ENCODE assay signal across 11 cellular contexts in genomic region chr4:123096038-123096437, GRCh38.
DNase-seq lines count a peak whose midpoint lies in the region; ATAC-seq and TF ChIP-seq lines count a peak whose summit lies in the region.
"Had no signal": no experiment of that assay in that cellular context is flagged by ENCODE, and none has a peak within 500 bp of the region (broad histone marks: within the 10 kb centered on the region; RNA-seq: fewer than 3 reads in every experiment).

No MANE protein-coding gene starts in this region.

- no peak for TF ChIP-seq POLR2A in IMR-90 (IDR thresholded peaks at IDR 0.05; ENCODE audit: low read depth, low read length)
- TF ChIP-seq POLR2A in adrenal gland (IDR thresholded peaks at IDR 0.05) = no peak
- no peak for TF ChIP-seq POLR2A in esophagus muscularis mucosa (IDR thresholded peaks at IDR 0.05; ENCODE audit: low read depth)

- 73% methylated on average over 3 of the region's 4 CpGs; no CpG with 5 or more reads in 1 of the 2 experiments for WGBS in IMR-90 (ENCODE audit: extremely low coverage in 2 of 2, insufficient read length in 1 of 2), 2 experiments
- WGBS in adrenal gland, 4 donors = 75 to 91% (median 86%) methylated on average over 4 of the region's 4 CpGs
- WGBS in esophagus muscularis mucosa = 92% methylated on average over 4 of the region's 4 CpGs

- no peaks in the 10 kb centered on the region for H4K20me1 ChIP-seq in IMR-90 (ENCODE audit: insufficient read depth, low read length)

- H3K9me3 Mint-ChIP-seq in glutamatergic neuron (ENCODE audit: unreplicated experiment) = no peaks in the 10 kb centered on the region

- H3K9me3 ChIP-seq in IMR-90 (ENCODE audit: control insufficient read depth, insufficient read depth, low read length) (peaks cover under 1% of the 10 kb centered on the region), adrenal gland (replicated peaks in 1 of 3) (no peaks in the 10 kb centered on the region), esophagus muscularis mucosa (no peaks in the 10 kb centered on the region)

- TF ChIP-seq RAD21 in IMR-90 (IDR thresholded peaks at IDR 0.05; ENCODE audit: low read length) = no peak

- H4K5ac ChIP-seq in IMR-90 (ENCODE audit: low read depth, low read length) = no peak overlapping the region

- no peak for DNase-seq in AG04449 (ENCODE audit: low read depth, low spot score)
- no peak for DNase-seq in IMR-90
- DNase-seq in SIG-M5 (lab: John Stamatoyannopoulos, UW) = peak; percentile 24
- no peak for DNase-seq in glutamatergic neuron
- DNase-seq in NCI-H2196 treated with DMSO at 0.1 percent for 48 hours (lab: John Stamatoyannopoulos, UW; ENCODE audit: unreplicated experiment) = no peak
- no peak for DNase-seq in NCI-H1092 (lab: John Stamatoyannopoulos, UW)
- no peak for DNase-seq in adrenal gland
- no peak for DNase-seq in esophagus muscularis mucosa (ENCODE audit: extremely low spot score)
- DNase-seq: activated CD4-positive, alpha-beta T cell treated with anti-CD3 and anti-CD28 coated beads, Interleukin-2, amount 50 U/mL, for 4 hours; H7; heart right ventricle had no signal

- no peak overlapping the region for H3K4ac ChIP-seq in IMR-90 (ENCODE audit: low read depth, low read length)

- H3K14ac ChIP-seq in IMR-90 (replicated peaks; ENCODE audit: low read depth, low read length) = no peak overlapping the region

- no peak overlapping the region for H2AFZ ChIP-seq in IMR-90 (replicated peaks; ENCODE audit: low read length, poor library complexity)

- no peak overlapping the region for H2BK120ac ChIP-seq in IMR-90 (ENCODE audit: low read depth, low read length)

- no peak overlapping the region for H2BK15ac ChIP-seq in IMR-90 (ENCODE audit: low read depth, low read length)

- H2AK5ac ChIP-seq in IMR-90 (ENCODE audit: low read depth, low read length) = no peak overlapping the region

- intact Hi-C loops in IMR-90 (cut with micrococcal nuclease) (no loop called here), adrenal gland (cut with DNase I) (no loop called here), esophagus muscularis mucosa (cut with DNase I) (no loop called here)

- no peak overlapping the region for H3K27ac Mint-ChIP-seq in glutamatergic neuron (ENCODE audit: unreplicated experiment)

- CTCF ChIA-PET in AG04449 (lab: Yijun Ruan, JAX) (interaction anchor here (0.7 to 1.0 kb wide), 2 partner anchors 32 to 1169 kb away, joined by 3 to 4 read pairs; no protein-coding TSS in a partner anchor), IMR-90 (lab: Yijun Ruan, JAX) (interaction anchor here (1.1 kb wide), 1 partner anchor 10 kb away, joined by 3 read pairs; no protein-coding TSS in a partner anchor)

- H3K27ac ChIP-seq in IMR-90 (ENCODE audit: insufficient read depth, low read length) (no peak overlapping the region), adrenal gland (no peak overlapping the region), esophagus muscularis mucosa (replicated peaks in 1 of 4) (no peak overlapping the region)
- H3K27ac ChIP-seq: heart right ventricle had no signal

- no peak overlapping the region for H2BK20ac ChIP-seq in IMR-90 (ENCODE audit: low read depth, low read length)

- TF ChIP-seq CTCF in AG04449 (IDR thresholded peaks at IDR 0.05; ENCODE audit: insufficient read depth, low read length, missing control alignments) (peak; percentile 0), IMR-90 (conservative IDR thresholded peaks at IDR 0.05; ENCODE audit: low read depth, low read length) (no peak), glutamatergic neuron (IDR thresholded peaks at IDR 0.05; ENCODE audit: partially characterized antibody, unreplicated experiment) (peak; percentile 51), adrenal gland (IDR thresholded peaks at IDR 0.05) (no peak), esophagus muscularis mucosa (IDR thresholded peaks at IDR 0.05) (no peak)

- H3K27me3 Mint-ChIP-seq in glutamatergic neuron (ENCODE audit: unreplicated experiment) = no peaks in the 10 kb centered on the region

- peaks cover 4% of the 10 kb centered on the region for H3K4me1 Mint-ChIP-seq in glutamatergic neuron (ENCODE audit: low read depth, unreplicated experiment)

- no peak overlapping the region for H2BK5ac ChIP-seq in IMR-90 (ENCODE audit: low read depth, low read length, poor library complexity, severe bottlenecking)

- H3K56ac ChIP-seq in IMR-90 (ENCODE audit: extremely low read depth, insufficient read depth, low read length) = no peak overlapping the region; the same call in 1 of the 2 replicates

- no peak for ATAC-seq in IMR-90 (ENCODE audit: low read depth)
- ATAC-seq: heart right ventricle had no signal

- H3K36me3 ChIP-seq in IMR-90 (ENCODE audit: control insufficient read depth, insufficient read depth, low read length) (peaks cover under 1% of the 10 kb centered on the region; the same call in 1 of the 2 replicates), adrenal gland (replicated peaks in 1 of 2) (peaks cover 0 to 2% of the 10 kb centered on the region in 2 donors), esophagus muscularis mucosa (peaks cover 0 to 11% (median 5%) of the 10 kb centered on the region in 4 donors)

- no TSS peak for BruUV-seq in IMR-90 (replicated peaks; lab: Mats Ljungman, UMichigan)

- no peaks in the 10 kb centered on the region for H3K27me3 ChIP-seq in IMR-90 (ENCODE audit: control insufficient read depth, insufficient read depth, low read length)
- no peaks in the 10 kb centered on the region for H3K27me3 ChIP-seq in adrenal gland
- no peaks in the 10 kb centered on the region for H3K27me3 ChIP-seq in esophagus muscularis mucosa
- H3K27me3 ChIP-seq: heart right ventricle had no signal

- H4K8ac ChIP-seq in IMR-90 (ENCODE audit: low read depth in 2 of 2, low read length in 2 of 2) = no peak overlapping the region

- no peak overlapping the region for H3K4me2 ChIP-seq in IMR-90 (ENCODE audit: low read depth, low read length)

- no peak overlapping the region for H3K4me3 Mint-ChIP-seq in glutamatergic neuron (ENCODE audit: unreplicated experiment)

- no peaks in the 10 kb centered on the region; a peak in 1 of 4 replicates for H3K79me1 ChIP-seq in IMR-90 (ENCODE audit: low read depth in 1 of 2, low read length in 2 of 2)

- no peaks in the 10 kb centered on the region for H3K9me1 ChIP-seq in IMR-90 (ENCODE audit: insufficient read depth, low read length)

- no peak overlapping the region for H3K9ac ChIP-seq in IMR-90 (ENCODE audit: low read depth, low read length)

- POLR2A ChIA-PET in AG04449 (lab: Yijun Ruan, JAX) (no interaction called here), IMR-90 (lab: Charles Lee; ENCODE audit: unreplicated experiment) (no interaction called here)

- no peak overlapping the region for H3K4me3 ChIP-seq in AG04449 (ENCODE audit: low read depth, low read length)
- no peak overlapping the region for H3K4me3 ChIP-seq in IMR-90 (ENCODE audit: insufficient read depth, low read depth, low read length)
- H3K4me3 ChIP-seq in adrenal gland = no peak overlapping the region
- H3K4me3 ChIP-seq in esophagus muscularis mucosa = no peak overlapping the region
- H3K4me3 ChIP-seq: heart right ventricle had no signal

- no peak overlapping the region for H3K18ac ChIP-seq in IMR-90 (ENCODE audit: low read depth, low read length)

- in situ Hi-C loops in IMR-90 (cut with MboI; ENCODE audit: low sequenced_read_pairs) = no loop called here

- H3K23ac ChIP-seq in IMR-90 (ENCODE audit: low read depth, low read length) = peak overlapping the region; percentile 51; the same call in 1 of the 2 replicates

- no peak overlapping the region for H2AK9ac ChIP-seq in IMR-90 (replicated peaks; ENCODE audit: low read depth, low read length, poor library complexity)

- no peaks in the 10 kb centered on the region for H3K36me3 Mint-ChIP-seq in glutamatergic neuron (ENCODE audit: unreplicated experiment)

- H3K4me1 ChIP-seq in IMR-90 (ENCODE audit: control insufficient read depth, insufficient read depth, low read length) (no peaks in the 10 kb centered on the region), adrenal gland (replicated peaks in 1 of 2) (no peaks in the 10 kb centered on the region), esophagus muscularis mucosa (no peaks in the 10 kb centered on the region)
- H3K4me1 ChIP-seq: heart right ventricle had no signal

- no peak overlapping the region for H4K91ac ChIP-seq in IMR-90 (ENCODE audit: insufficient read depth, low read depth, low read length)

- dilution Hi-C loops in IMR-90 (cut with HindIII; ENCODE audit: low sequenced_read_pairs, unreplicated experiment) = no loop called here

- TF ChIP-seq EP300 in esophagus muscularis mucosa (IDR thresholded peaks at IDR 0.05) = no peak

TF ChIP-seq in IMR-90, 13 proteins besides CTCF, POLR2A, EP300 and RAD21:
- no peak for TF ChIP-seq CHD1 (IDR thresholded peaks at IDR 0.05; ENCODE audit: low read depth, low read length)
- no peak for TF ChIP-seq RCOR1 (IDR thresholded peaks at IDR 0.05; ENCODE audit: insufficient replicate concordance, low read length)
- no peak for TF ChIP-seq FOS (IDR thresholded peaks at IDR 0.05; ENCODE audit: low read depth, low read length)
- no peak for TF ChIP-seq SMC3 (IDR thresholded peaks at IDR 0.05; ENCODE audit: low read depth, low read length)

Comparison
In these comparisons a context has a peak if more than half of its experiments do, and no peak if none do; other contexts are left out.
1. CTCF ChIP-seq: peak in AG04449 (single experiment) and glutamatergic neuron (single experiment); none in IMR-90 (single experiment), adrenal gland (0 of 6) and esophagus muscularis mucosa (0 of 3).